Comparison of ENCODE assay signal across 1 cellular context in genomic region chr3:75176886-75177285, GRCh38.
TF ChIP-seq lines count a peak whose summit lies in the region.

No MANE protein-coding gene starts in this region.

TF ChIP-seq in GM12878, 131 proteins besides CTCF, POLR2A, EP300 and RAD21 (continued from another document):
- no peak for TF ChIP-seq RELB (IDR thresholded peaks at IDR 0.05; ENCODE audit: low read depth)
- no peak for TF ChIP-seq RBBP5 (conservative IDR thresholded peaks at IDR 0.05)
- TF ChIP-seq POU2F2 (IDR thresholded peaks at IDR 0.05; ENCODE audit: borderline replicate concordance, low read depth, low read length) = no peak
- TF ChIP-seq IKZF1 (conservative IDR thresholded peaks at IDR 0.05) = 0 out of 2 replicates have a peak, but pooled peaks have one; percentile 29
- TF ChIP-seq ZBED1 (IDR thresholded peaks at IDR 0.05; ENCODE audit: borderline replicate concordance) = no peak
- TF ChIP-seq ZNF592 (IDR thresholded peaks at IDR 0.05) = no peak
- TF ChIP-seq KLF5 (IDR thresholded peaks at IDR 0.05; ENCODE audit: partially characterized antibody) = no peak
- peak; percentile 38; the same call in 1 of the 2 replicates for TF ChIP-seq MLLT1 (IDR thresholded peaks at IDR 0.05)
- no peak for TF ChIP-seq SMC3 (IDR thresholded peaks at IDR 0.05; ENCODE audit: borderline replicate concordance, low read length)
- no peak for TF ChIP-seq CREM (IDR thresholded peaks at IDR 0.05; ENCODE audit: low read depth)
- TF ChIP-seq NR2C1 (IDR thresholded peaks at IDR 0.05) = no peak
- no peak for TF ChIP-seq FOS (IDR thresholded peaks at IDR 0.05; ENCODE audit: borderline replicate concordance, extremely low read depth, insufficient read length)
- peak; percentile 38 to 48; a peak in 2 of 4 replicates for TF ChIP-seq IKZF2 (IDR thresholded peaks at IDR 0.05)
- TF ChIP-seq YBX1 (IDR thresholded peaks at IDR 0.05) = no peak
- no peak for TF ChIP-seq PAX5 (IDR thresholded peaks at IDR 0.05; ENCODE audit: borderline replicate concordance, low read depth, low read length)
- TF ChIP-seq EGR1 (IDR thresholded peaks at IDR 0.05; ENCODE audit: borderline replicate concordance in 1 of 2, low read depth in 2 of 2, low read length in 2 of 2) = no peak
- no peak for TF ChIP-seq TBL1XR1 (IDR thresholded peaks at IDR 0.05; ENCODE audit: low read depth, low read length)
- 0 out of 4 replicates have a peak, but pooled peaks of 1 of the 2 experiments have one; percentile 26 for TF ChIP-seq BHLHE40 (IDR thresholded peaks at IDR 0.05; ENCODE audit: borderline replicate concordance in 1 of 2, low read depth in 2 of 2, low read length in 1 of 2)
- TF ChIP-seq BCL11A (IDR thresholded peaks at IDR 0.05; ENCODE audit: low read depth, low read length) = no peak
- no peak for TF ChIP-seq MEF2A (IDR thresholded peaks at IDR 0.05; ENCODE audit: insufficient read depth, low read depth, low read length)
- TF ChIP-seq MAX (IDR thresholded peaks at IDR 0.05; ENCODE audit: low read depth, low read length) = no peak
- no peak for TF ChIP-seq E2F8 (IDR thresholded peaks at IDR 0.05; ENCODE audit: low read depth, partially characterized antibody)
- TF ChIP-seq SMAD1 (IDR thresholded peaks at IDR 0.05; ENCODE audit: low read depth, partially characterized antibody) = no peak
- TF ChIP-seq PBX3 (IDR thresholded peaks at IDR 0.05; ENCODE audit: insufficient replicate concordance, low read depth, low read length) = no peak
- TF ChIP-seq CHD2 (IDR thresholded peaks at IDR 0.05; ENCODE audit: borderline replicate concordance, low read depth, low read length) = no peak
- no peak for TF ChIP-seq NR2F1 (conservative IDR thresholded peaks at IDR 0.05)
- TF ChIP-seq ATF7 (IDR thresholded peaks at IDR 0.05; ENCODE audit: low read depth) = no peak
- TF ChIP-seq ZBTB4 (CRISPR knock-in tag; IDR thresholded peaks at IDR 0.05) = no peak
- no peak for TF ChIP-seq CBFB (IDR thresholded peaks at IDR 0.05; ENCODE audit: low read depth)
